22 cellular contexts compared by ENCODE assay signal in the genomic region with DNA sequence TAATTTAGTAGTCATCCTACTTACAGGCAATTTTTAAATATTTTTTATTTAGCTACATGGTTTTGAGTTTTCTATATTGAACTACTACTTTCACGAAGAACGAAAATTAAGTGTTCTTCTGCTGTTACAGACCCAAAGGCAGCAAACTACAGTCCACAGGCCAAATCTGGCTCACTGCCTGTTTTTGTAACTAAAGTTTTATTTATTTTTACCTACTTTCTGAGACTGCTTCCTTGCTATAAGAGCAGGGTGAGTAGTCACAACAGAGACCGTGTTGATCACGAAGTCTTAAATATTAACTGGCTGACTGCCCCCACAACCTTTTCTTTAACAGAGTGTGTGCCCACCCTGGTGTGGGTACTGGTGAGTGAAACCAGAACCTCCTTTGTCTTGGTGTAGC. TPM values are rescaled to one million over a fixed set of nuclear protein-coding genes. Genes with fewer than 3 reads are reported as not detected.
DNase-seq lines count a peak whose midpoint lies in the region; ATAC-seq, FAIRE-seq and TF ChIP-seq lines count a peak whose summit lies in the region.
"Had no signal": no experiment of that assay in that cellular context is flagged by ENCODE, and none has a peak within 500 bp of the region (broad histone marks: within the 10 kb centered on the region; RNA-seq: fewer than 3 reads in every experiment).

No MANE protein-coding gene starts in this region.

- H3K27ac Mint-ChIP-seq in activated T-cell treated with anti-CD3 and anti-CD28 coated beads, Interleukin-2, amount 50 U/mL, for 24 hours = peak overlapping the region; percentile 50
- H3K27ac Mint-ChIP-seq in GM23338 (0 out of 2 replicates have a peak overlapping the region, but pooled peaks have one; percentile 36), endodermal cell (peak overlapping the region; percentile 84)
- H3K27ac Mint-ChIP-seq: B cell; CD4-positive, alpha-beta T cell; CD8-positive, alpha-beta T cell had no signal

- RAD21 ChIA-PET in GM12878 (lab: Charles Lee; ENCODE audit: unreplicated experiment) = no interaction called here

- H3K4me2 ChIP-seq in GM23338 (no peak overlapping the region), GM12878 (ENCODE audit: control insufficient read depth, insufficient read depth) (no peak overlapping the region)
- H3K4me2 ChIP-seq: A549 had no signal

- TF ChIP-seq CTCF in GM23338 (conservative IDR thresholded peaks at IDR 0.05; ENCODE audit: low read depth in 2 of 2) = no peak
- no peak for TF ChIP-seq CTCF in GM12878 (IDR thresholded peaks at IDR 0.05 in 2 of 3, conservative IDR thresholded peaks at IDR 0.05 in 1 of 3; ENCODE audit: control insufficient read depth in 2 of 3, extremely low read depth in 1 of 3, insufficient read depth in 1 of 3, low read depth in 3 of 3, low read length in 3 of 3)
- TF ChIP-seq CTCF in endodermal cell (conservative IDR thresholded peaks at IDR 0.05) = no peak

- no peaks in the 10 kb centered on the region for H3K9me2 ChIP-seq in GM23338 (ENCODE audit: insufficient read depth)

- POLR2A ChIA-PET in GM12878 (lab: Charles Lee) = no interaction called here

- H3K27ac ChIP-seq in GM23338 (ENCODE audit: low read depth) (no peak overlapping the region), GM12878 (ENCODE audit: control insufficient read depth, insufficient read depth) (no peak overlapping the region), endodermal cell (ENCODE audit: low read depth, low read length) (no peak overlapping the region)
- H3K27ac ChIP-seq: 22Rv1, A549, C4-2B had no signal

- no peaks in the 10 kb centered on the region for H3K4me1 Mint-ChIP-seq in activated T-cell treated with anti-CD3 and anti-CD28 coated beads, Interleukin-2, amount 50 U/mL, for 24 hours (ENCODE audit: low read depth)
- H3K4me1 Mint-ChIP-seq in GM23338 (no peaks in the 10 kb centered on the region), endodermal cell (no peaks in the 10 kb centered on the region)
- H3K4me1 Mint-ChIP-seq: B cell had no signal

- no peaks in the 10 kb centered on the region for H3K27me3 ChIP-seq in GM23338 (ENCODE audit: insufficient read depth)
- no peaks in the 10 kb centered on the region for H3K27me3 ChIP-seq in GM12878 (replicated peaks in 1 of 2; ENCODE audit: control insufficient read depth in 2 of 2, insufficient read depth in 2 of 2, low read length in 1 of 2)
- no peaks in the 10 kb centered on the region for H3K27me3 ChIP-seq in endodermal cell (ENCODE audit: control insufficient read depth, insufficient read depth, low read length, poor library complexity, severe bottlenecking)

- CTCF ChIA-PET in GM12878 (lab: Yijun Ruan, JAX) = interaction anchor here (1.4 to 2.7 kb wide), 2 partner anchors 12 to 26 kb away, joined by 5 to 7 read pairs; a partner anchor contains a TSS

- SMC1A ChIA-PET in GM12878 (lab: Charles Lee; ENCODE audit: uncharacterized antibody, unreplicated experiment) = interaction anchor here (2.2 kb wide), 1 partner anchor 26 kb away, joined by 6 read pairs; no protein-coding TSS in a partner anchor

- no peak for FAIRE-seq in GM12878 (lab: Jason Lieb, UNC)
- FAIRE-seq in GM19239 (lab: Jason Lieb, UNC) = no peak
- FAIRE-seq: D721Med, G401.6, GM12892, GM18507 had no signal

- ATAC-seq in GM23338 = no peak
- ATAC-seq in GM12878 = peak; percentile 15; the same call in 2 of the 3 replicates
- ATAC-seq: CD8-positive, alpha-beta T cell had no signal

- H3K36me3 ChIP-seq in GM23338 (ENCODE audit: insufficient read depth) (peaks cover 31% of the 10 kb centered on the region), GM12878 (ENCODE audit: control insufficient read depth in 2 of 2, insufficient read depth in 2 of 2, low read length in 1 of 2) (peaks cover 14 to 35% of the 10 kb centered on the region in 2 experiments; a peak in 3 of 4 replicates), endodermal cell (ENCODE audit: control insufficient read depth, insufficient read depth, low read length) (peaks cover 62% of the 10 kb centered on the region)

- H3F3A ChIP-seq in GM23338 (replicated peaks; ENCODE audit: low read depth) = no peaks in the 10 kb centered on the region

- no TSS peak for BruUV-seq in GM12878 (replicated peaks; lab: Mats Ljungman, UMichigan)

- H4K20me1 ChIP-seq in GM23338 (replicated peaks; ENCODE audit: insufficient read depth) (0 out of 2 replicates have a peak, but pooled peaks cover 5% of the 10 kb centered on the region), GM12878 (ENCODE audit: control insufficient read depth, insufficient read depth) (no peaks in the 10 kb centered on the region)

- no peaks in the 10 kb centered on the region for H3K27me3 Mint-ChIP-seq in activated T-cell treated with anti-CD3 and anti-CD28 coated beads, Interleukin-2, amount 50 U/mL, for 24 hours
- H3K27me3 Mint-ChIP-seq in GM23338 (ENCODE audit: insufficient read depth, low read depth, poor library complexity) (no peaks in the 10 kb centered on the region), endodermal cell (ENCODE audit: insufficient read depth) (no peaks in the 10 kb centered on the region)
- H3K27me3 Mint-ChIP-seq: B cell; CD4-positive, alpha-beta T cell had no signal

- no peak overlapping the region for H3K4me3 Mint-ChIP-seq in activated T-cell treated with anti-CD3 and anti-CD28 coated beads, Interleukin-2, amount 50 U/mL, for 24 hours
- H3K4me3 Mint-ChIP-seq in GM23338 (no peak overlapping the region), endodermal cell (no peak overlapping the region)
- H3K4me3 Mint-ChIP-seq: B cell; CD4-positive, alpha-beta T cell; CD8-positive, alpha-beta T cell had no signal

- H3K36me3 Mint-ChIP-seq in activated T-cell treated with anti-CD3 and anti-CD28 coated beads, Interleukin-2, amount 50 U/mL, for 24 hours (ENCODE audit: low read depth) = peaks cover 99% of the 10 kb centered on the region
- peaks cover 65% of the 10 kb centered on the region for H3K36me3 Mint-ChIP-seq in GM23338 (ENCODE audit: low read depth)
- H3K36me3 Mint-ChIP-seq in endodermal cell (ENCODE audit: low read depth) = peaks cover 58% of the 10 kb centered on the region

- TF ChIP-seq POLR2A in GM12878 (IDR thresholded peaks at IDR 0.05; ENCODE audit: low read depth, low read length) = no peak

- H3K9ac ChIP-seq in GM12878 (ENCODE audit: control insufficient read depth, insufficient read depth, low read length) (no peak overlapping the region), endodermal cell (ENCODE audit: extremely low read depth, low read length, poor library complexity, severe bottlenecking) (no peak overlapping the region)

- in situ Hi-C loops in GM12878 (cut with MboI) = no loop called here

- no peaks in the 10 kb centered on the region for H3K79me2 ChIP-seq in GM23338 (replicated peaks; ENCODE audit: insufficient read depth)
- no peaks in the 10 kb centered on the region for H3K79me2 ChIP-seq in GM12878 (ENCODE audit: control insufficient read depth, insufficient read depth, low read length)

- intact Hi-C loops in GM12878 (cut with micrococcal nuclease; ENCODE audit: unreplicated experiment) = no loop called here

- H2AFZ ChIP-seq in GM23338 (no peak overlapping the region), GM12878 (ENCODE audit: control insufficient read depth, low read depth, low read length) (no peak overlapping the region)

- no peak for TF ChIP-seq EP300 in GM12878 (IDR thresholded peaks at IDR 0.05; ENCODE audit: borderline replicate concordance in 1 of 2, control insufficient read depth in 1 of 2, low read depth in 2 of 2, low read length in 2 of 2)

- no peak for DNase-seq in activated T-cell treated with anti-CD3 and anti-CD28 coated beads, Interleukin-2, amount 50 U/mL, for 24 hours
- DNase-seq in activated T-cell treated with anti-CD3 and anti-CD28 coated beads for 4 hours (no peak), GM23338 (ENCODE audit: low spot score) (no peak), GM12878 (ENCODE audit: low read depth, low spot score) (no peak), endodermal cell (no peak), GM19239 (ENCODE audit: insufficient read length, low spot score) (no peak), NCI-H510A treated with DMSO at 0.1 percent for 48 hours (lab: John Stamatoyannopoulos, UW) (no peak), NCI-H510A (lab: John Stamatoyannopoulos, UW) (no peak)
- DNase-seq: AML-193; CD4-positive, alpha-beta T cell; CD8-positive, alpha-beta T cell; DMS79 treated with DMSO at 0.1 percent for 48 hours; GF-D8 had no signal

- H3K9me3 Mint-ChIP-seq in activated T-cell treated with anti-CD3 and anti-CD28 coated beads, Interleukin-2, amount 50 U/mL, for 24 hours = no peaks in the 10 kb centered on the region
- H3K9me3 Mint-ChIP-seq in GM23338 = no peaks in the 10 kb centered on the region
- H3K9me3 Mint-ChIP-seq in endodermal cell = no peaks in the 10 kb centered on the region
- H3K9me3 Mint-ChIP-seq: CD4-positive, alpha-beta T cell; CD8-positive, alpha-beta T cell had no signal

- H3K4me3 ChIP-seq in GM23338 = no peak overlapping the region
- no peak overlapping the region for H3K4me3 ChIP-seq in GM12878
- no peak overlapping the region for H3K4me3 ChIP-seq in endodermal cell (ENCODE audit: low read length)
- H3K4me3 ChIP-seq: A549 had no signal

- no peak for TF ChIP-seq RAD21 in GM12878 (IDR thresholded peaks at IDR 0.05; ENCODE audit: insufficient read depth, low read depth, low read length)

- H3K4me1 ChIP-seq in GM23338 (ENCODE audit: insufficient read depth) (no peaks in the 10 kb centered on the region), GM12878 (ENCODE audit: control insufficient read depth, insufficient read depth, low read length) (no peaks in the 10 kb centered on the region), endodermal cell (ENCODE audit: control insufficient read depth, insufficient read depth, low read length) (no peaks in the 10 kb centered on the region)
- H3K4me1 ChIP-seq: A549, Caco-2 had no signal

- 77% methylated on average over 4 of the region's 4 CpGs for WGBS in GM12878 (ENCODE audit: insufficient coverage, insufficient replicate concordance, low lambda C conversion rate, missing lambda C conversion rate)
- 90 to 100% methylated on average over 2 to 4 of the region's 4 CpGs for WGBS in endodermal cell (ENCODE audit: insufficient coverage in 1 of 2, insufficient read length in 1 of 2), 2 experiments

- H3K9me3 ChIP-seq in GM12878 (replicated peaks; ENCODE audit: control insufficient read depth, insufficient read depth, low read length) = no peaks in the 10 kb centered on the region
- no peaks in the 10 kb centered on the region for H3K9me3 ChIP-seq in endodermal cell (ENCODE audit: control insufficient read depth, low read length)
- H3K9me3 ChIP-seq: A549, Caco-2 had no signal

RNA-seq across cellular contexts. Expression of a gene that starts 11.6 kb away (rescaled TPM):
- total RNA-seq in GM23338 (2014; rRNA removed; shearing (Covaris generic)) = 44.3 and 56.7 TPM in 2 replicates
- polyA plus RNA-seq in GM23338 (2016; fragmentation: Nextera tagmentation; extraction: Ambion mirVana) (40.1 and 43.4 TPM in 2 replicates), GM12878 (2011; rRNA removed) (26.6 and 32.7 TPM in 2 replicates), GM12878 (2014; fragmentation: Illumina TruSeq; extraction: Trizol) (20.4 and 27.1 TPM in 2 replicates), GM12878 (2014; fragmentation: Nextera tagmentation; extraction: Ambion mirVana) (1 to 10 TPM; 4.2 to 7.8 TPM), GM12878 (2014; rRNA removed) (37.4 and 42.9 TPM in 2 replicates), GM12878 (2016; fragmentation: Nextera tagmentation; extraction: Ambion mirVana) (10 to 100 TPM; 28.6 to 33.3 TPM)
- total RNA-seq in GM12878 (2013; cell fraction: nucleolus; rRNA removed) = 141 and 153 TPM in 2 replicates
- total RNA-seq in GM12878 (2014; rRNA removed) (25.1 and 28.2 TPM in 2 replicates), GM12878 (2014; rRNA removed; fragmentation: Illumina TruSeq; extraction: Trizol) (24.7 and 26.7 TPM in 2 replicates), GM12878 (2021) (30.4 and 37.3 TPM in 2 replicates), endodermal cell (10 to 100 TPM; 38.6 to 43.1 TPM)
- polyA plus RNA-seq in GM12878 (2011; ENCODE audit: low read depth) = 14.2 TPM
- 33.3 and 45.1 TPM in 2 replicates for polyA plus RNA-seq in GM12878 (2011; cell fraction: cytosol; rRNA removed)
- polyA plus RNA-seq in GM12878 (2011; cell fraction: nucleus; rRNA removed) = 81.8 and 85.0 TPM in 2 replicates
- polyA plus RNA-seq in GM12878 (2012) = 25.1 and 26.1 TPM in 2 replicates
- 25.6 and 39.4 TPM in 2 replicates for polyA minus RNA-seq in GM12878 (2011; rRNA and poly(A)+ RNA removed)
- 13.5 and 14.2 TPM in 2 replicates for polyA minus RNA-seq in GM12878 (2011; cell fraction: cytosol; rRNA and poly(A)+ RNA removed)
- polyA minus RNA-seq in GM12878 (2011; cell fraction: nucleus; rRNA and poly(A)+ RNA removed) = 25.1 and 38.5 TPM in 2 replicates
- 21.8 TPM for polyA plus RNA-seq in endodermal cell (2013, experiment 1 of 2)
- polyA plus RNA-seq in endodermal cell (2013, experiment 2 of 2) = 19.9 TPM
